In the genomic region with DNA sequence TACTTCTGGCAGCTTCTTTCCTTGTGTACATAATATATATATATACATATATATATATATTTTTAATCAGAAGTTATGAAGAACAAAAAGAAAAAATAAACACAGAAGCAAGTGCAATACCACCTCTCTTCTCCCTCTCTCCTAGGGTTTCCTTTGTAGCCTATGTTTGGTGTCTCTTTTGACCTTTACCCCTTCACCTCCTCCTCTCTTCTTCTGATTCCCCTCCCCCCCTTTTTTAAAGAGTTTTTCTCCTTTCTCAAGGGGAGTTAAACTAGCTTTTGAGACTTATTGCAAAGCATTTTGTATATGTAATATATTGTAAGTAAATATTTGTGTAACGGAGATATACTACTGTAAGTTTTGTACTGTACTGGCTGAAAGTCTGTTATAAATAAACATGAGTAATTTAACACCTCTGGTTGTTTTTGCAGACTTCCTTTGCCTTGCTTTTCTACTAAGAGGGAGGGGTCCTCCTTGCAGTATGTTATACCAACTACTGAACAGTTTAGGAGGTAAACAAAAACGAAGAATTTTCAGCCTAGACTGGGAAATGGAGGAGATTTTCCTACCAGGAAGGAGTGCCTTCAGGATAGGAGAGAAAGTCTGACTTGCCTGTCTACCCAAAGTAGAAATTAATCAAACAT, we compare ENCODE assay signal across 21 cellular contexts. TPM values are rescaled to one million over a fixed set of nuclear protein-coding genes. Genes with fewer than 3 reads are reported as not detected.
DNase-seq lines count a peak whose midpoint lies in the region; ATAC-seq and TF ChIP-seq lines count a peak whose summit lies in the region.
"Had no signal": no experiment of that assay in that cellular context is flagged by ENCODE, and none has a peak within 500 bp of the region (broad histone marks: within the 10 kb centered on the region; RNA-seq: fewer than 3 reads in every experiment).

No MANE protein-coding gene starts in this region.

- ATAC-seq in natural killer cell (no peak), GM19035 (IDR thresholded peaks at IDR 0.05; ENCODE audit: unreplicated experiment) (no peak)
- no peak for ATAC-seq in natural killer cell treated with Interleukin-12 subunit alpha and Interleukin-12 subunit beta and Interleukin-15 and Interleukin-18, amount 100 ng/mL, for 72 hours
- ATAC-seq in effector memory CD8-positive, alpha-beta T cell (replicated peaks) = no peak

- no peak for TF ChIP-seq CTCF in natural killer cell (IDR thresholded peaks at IDR 0.05)
- no peak for TF ChIP-seq CTCF in glutamatergic neuron (IDR thresholded peaks at IDR 0.05; ENCODE audit: partially characterized antibody, unreplicated experiment)

- DNase-seq in DMS 273 (lab: John Stamatoyannopoulos, UW; ENCODE audit: unreplicated experiment) (peak; percentile 3), DMS 273 treated with DMSO at 0.1 percent for 48 hours (lab: John Stamatoyannopoulos, UW) (no peak), natural killer cell (no peak), SIG-M5 treated with dmso at 0.1 percent for 504 hours (lab: John Stamatoyannopoulos, UW; ENCODE audit: unreplicated experiment) (no peak), glutamatergic neuron (no peak)
- no peak for DNase-seq in natural killer cell treated with Interleukin-12 subunit alpha and Interleukin-12 subunit beta and Interleukin-15 and Interleukin-18, amount 100 ng/mL, for 72 hours (ENCODE audit: low spot score)
- no peak for DNase-seq in effector memory CD8-positive, alpha-beta T cell
- DNase-seq: cortex of kidney; DMS53; GDM1; GM23248; kidney; NCI-H1092 treated with DMSO at 0.1 percent for 48 hours; NCI-H1930; NCI-H345; NCI-H774; stimulated activated CD4-positive, alpha-beta T cell treated with anti-CD3 and anti-CD28 coated beads, Interleukin-15, amount 100 ng/mL, for 24 hours; stomach had no signal

- H3K27me3 Mint-ChIP-seq in natural killer cell (ENCODE audit: low read depth in 2 of 2) (no peaks in the 10 kb centered on the region), glutamatergic neuron (ENCODE audit: unreplicated experiment) (peaks cover 5% of the 10 kb centered on the region)
- no peaks in the 10 kb centered on the region for H3K27me3 Mint-ChIP-seq in natural killer cell treated with Interleukin-12 subunit alpha and Interleukin-12 subunit beta and Interleukin-15 and Interleukin-18, amount 100 ng/mL, for 72 hours
- H3K27me3 Mint-ChIP-seq in effector memory CD8-positive, alpha-beta T cell = no peaks in the 10 kb centered on the region
- H3K27me3 Mint-ChIP-seq: IgD-negative memory B cell had no signal

- H3K36me3 Mint-ChIP-seq in natural killer cell (no peaks in the 10 kb centered on the region), glutamatergic neuron (ENCODE audit: unreplicated experiment) (peaks cover 4% of the 10 kb centered on the region)
- peaks cover 24% of the 10 kb centered on the region for H3K36me3 Mint-ChIP-seq in natural killer cell treated with Interleukin-12 subunit alpha and Interleukin-12 subunit beta and Interleukin-15 and Interleukin-18, amount 100 ng/mL, for 72 hours
- H3K36me3 Mint-ChIP-seq in effector memory CD8-positive, alpha-beta T cell (ENCODE audit: insufficient read depth) = peaks cover 23% of the 10 kb centered on the region

- H3K4me1 Mint-ChIP-seq in natural killer cell (peaks cover 20 to 21% of the 10 kb centered on the region in 2 donors), glutamatergic neuron (ENCODE audit: low read depth, unreplicated experiment) (peaks cover 12% of the 10 kb centered on the region)
- H3K4me1 Mint-ChIP-seq in natural killer cell treated with Interleukin-12 subunit alpha and Interleukin-12 subunit beta and Interleukin-15 and Interleukin-18, amount 100 ng/mL, for 72 hours (ENCODE audit: low read depth in 2 of 2) = peaks cover 13 to 20% of the 10 kb centered on the region in 2 donors
- H3K4me1 Mint-ChIP-seq in effector memory CD8-positive, alpha-beta T cell (ENCODE audit: low read depth in 2 of 2) = peaks cover 16 to 25% of the 10 kb centered on the region in 2 donors

- H3K9me3 Mint-ChIP-seq in natural killer cell (no peaks in the 10 kb centered on the region), glutamatergic neuron (ENCODE audit: unreplicated experiment) (peaks cover 14% of the 10 kb centered on the region)
- H3K9me3 Mint-ChIP-seq in natural killer cell treated with Interleukin-12 subunit alpha and Interleukin-12 subunit beta and Interleukin-15 and Interleukin-18, amount 100 ng/mL, for 72 hours = no peaks in the 10 kb centered on the region
- no peaks in the 10 kb centered on the region for H3K9me3 Mint-ChIP-seq in effector memory CD8-positive, alpha-beta T cell
- H3K9me3 Mint-ChIP-seq: IgD-negative memory B cell had no signal

- H3K4me3 Mint-ChIP-seq in natural killer cell (peak overlapping the region; percentile 17), glutamatergic neuron (ENCODE audit: unreplicated experiment) (no peak overlapping the region)
- no peak overlapping the region for H3K4me3 Mint-ChIP-seq in natural killer cell treated with Interleukin-12 subunit alpha and Interleukin-12 subunit beta and Interleukin-15 and Interleukin-18, amount 100 ng/mL, for 72 hours
- peak overlapping the region; percentile 50 to 64 for H3K4me3 Mint-ChIP-seq in effector memory CD8-positive, alpha-beta T cell

- intact Hi-C loops in natural killer cell (cut with micrococcal nuclease) = no loop called here

- H3K27ac Mint-ChIP-seq in natural killer cell (peak overlapping the region in 1 of 2 donors; percentile 69), glutamatergic neuron (ENCODE audit: unreplicated experiment) (no peak overlapping the region)
- H3K27ac Mint-ChIP-seq in natural killer cell treated with Interleukin-12 subunit alpha and Interleukin-12 subunit beta and Interleukin-15 and Interleukin-18, amount 100 ng/mL, for 72 hours = peak overlapping the region in 1 of 2 donors; percentile 49
- peak overlapping the region; percentile 34 to 92 for H3K27ac Mint-ChIP-seq in effector memory CD8-positive, alpha-beta T cell

RNA-seq across cellular contexts. Expression of a gene that starts 3.6 kb away (rescaled TPM):
- total RNA-seq in natural killer cell (10 to 100 TPM; 29.5 to 50.3 (median 35.5) TPM), glutamatergic neuron (ENCODE audit: unreplicated experiment) (29.8 TPM)
- total RNA-seq in natural killer cell treated with Interleukin-12 subunit alpha and Interleukin-12 subunit beta and Interleukin-15 and Interleukin-18, amount 100 ng/mL, for 72 hours = 10 to 100 TPM; 24.6 to 48.3 TPM

RNA-seq across cellular contexts. Expression of a gene that starts 17.3 kb away (rescaled TPM):
- 1 to 10 TPM; 4.4 to 5.5 (median 5.5) TPM for total RNA-seq in natural killer cell
- total RNA-seq in natural killer cell treated with Interleukin-12 subunit alpha and Interleukin-12 subunit beta and Interleukin-15 and Interleukin-18, amount 100 ng/mL, for 72 hours = 10 to 100 TPM; 11.7 to 12.0 TPM
- 24.1 TPM for total RNA-seq in glutamatergic neuron (ENCODE audit: unreplicated experiment)

RNA-seq across cellular contexts. Expression of a gene that starts 41.1 kb away (rescaled TPM):
- total RNA-seq in natural killer cell = 10 to 100 TPM; 11.0 to 15.9 (median 14.6) TPM
- total RNA-seq in natural killer cell treated with Interleukin-12 subunit alpha and Interleukin-12 subunit beta and Interleukin-15 and Interleukin-18, amount 100 ng/mL, for 72 hours = 10 to 100 TPM; 12.2 to 17.6 TPM
- 23.9 TPM for total RNA-seq in glutamatergic neuron (ENCODE audit: unreplicated experiment)

RNA-seq across cellular contexts. Expression of a gene that starts 41.8 kb away (rescaled TPM):
- total RNA-seq in natural killer cell (under 1 TPM in 2 of 3 donors, not detected in 1; 0.26 to 0.66 TPM), glutamatergic neuron (ENCODE audit: unreplicated experiment) (33.7 TPM)
- total RNA-seq in natural killer cell treated with Interleukin-12 subunit alpha and Interleukin-12 subunit beta and Interleukin-15 and Interleukin-18, amount 100 ng/mL, for 72 hours = not detected
- total RNA-seq: glomerular endothelial cell had no signal

Comparison
In these comparisons a context has a peak if more than half of its experiments do, and no peak if none do; other contexts are left out.
1. H3K4me3 Mint-ChIP-seq: peak in natural killer cell (single experiment) and effector memory CD8-positive, alpha-beta T cell (2 of 2); none in natural killer cell treated with Interleukin-12 subunit alpha and Interleukin-12 subunit beta and Interleukin-15 and Interleukin-18, amount 100 ng/mL, for 72 hours (single experiment) and glutamatergic neuron (single experiment).